ENCODE assay signal across 30 cellular contexts in the genomic region with DNA sequence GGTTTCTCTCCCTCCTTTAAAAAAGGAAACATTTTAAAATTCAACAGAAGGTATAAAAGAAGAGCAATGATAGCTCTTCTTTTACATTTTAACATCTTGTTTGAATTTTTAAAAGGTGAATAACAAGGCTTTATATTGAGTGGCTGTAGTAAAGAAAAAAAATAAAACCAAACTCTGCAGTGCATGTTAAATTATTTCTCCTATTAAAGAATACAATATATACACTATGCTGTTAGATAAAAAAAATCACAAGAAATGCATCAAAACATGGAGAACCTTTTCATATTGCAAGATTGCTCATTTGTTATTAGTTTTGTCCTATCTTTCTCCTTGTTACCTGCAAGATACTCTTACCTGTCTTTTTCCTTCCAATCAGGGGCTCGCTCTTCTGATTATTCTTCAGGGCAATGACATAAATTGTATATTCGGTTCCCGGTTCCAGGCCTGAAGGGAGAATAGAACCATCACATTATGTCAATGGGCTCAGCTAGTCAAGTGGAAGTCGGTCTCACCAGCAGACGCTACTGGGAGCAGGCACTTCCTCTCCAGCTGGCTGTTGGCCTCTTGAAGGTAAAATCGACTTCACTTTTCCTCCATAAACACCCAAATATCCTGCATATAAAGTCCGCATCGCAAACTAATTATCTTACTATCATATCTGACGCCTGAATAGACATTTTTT.
"Had no signal": no experiment of that assay in that cellular context is flagged by ENCODE, and none has a peak within 500 bp of the region (broad histone marks: within the 10 kb centered on the region; RNA-seq: fewer than 3 reads in every experiment).

No MANE protein-coding gene starts in this region.

- H3K9me3 ChIP-seq: body of pancreas, MG63, SK-N-SH had no signal

- H3K4me2 ChIP-seq: SK-N-SH had no signal

- H3K4me3 ChIP-seq: body of pancreas, MG63 had no signal

- DNase-seq: activated CD4-positive, alpha-beta memory T cell treated with anti-CD3 and anti-CD28 coated beads for 36 hours; activated CD4-positive, alpha-beta T cell treated with anti-CD3 and anti-CD28 coated beads, Interleukin-2, amount 10 ng/mL, durations not matched to agents 7 days and 5 days; activated CD4-positive, CD25-positive, alpha-beta regulatory T cell; activated gamma-delta T cell treated with Interleukin-2 at 50 U/mL for 16 hours; activated naive CD4-positive, alpha-beta T cell treated with anti-CD3 and anti-CD28 coated beads, Interleukin-2, amount 50 U/mL, for 16 hours; activated T-cell treated with anti-CD3 and anti-CD28 coated beads for 4 hours; activated T-cell treated with anti-CD3 and anti-CD28 coated beads, Interleukin-2, amount 50 U/mL, for 48 hours; aorta; body of pancreas; central memory CD4-positive, alpha-beta T cell; MG63; MV-4-11; NCI-H1092 treated with DMSO at 0.1 percent for 48 hours; NCI-H1417 treated with DMSO at 0.1 percent for 48 hours; NCI-H1694; NCI-H2029; NCI-H2107; NCI-H2171 treated with DMSO at 0.1 percent for 48 hours; NCI-H226; NCI-H69; NK-92 treated with Interleukin-12 subunit alpha and Interleukin-12 subunit beta, amount 100 ng/mL, for 24 hours; OCI-M1; RPMI8226; SK-N-SH; T-helper 1 cell had no signal

- H3K9me3 Mint-ChIP-seq: activated CD4-positive, alpha-beta memory T cell treated with anti-CD3 and anti-CD28 coated beads for 36 hours; activated T-helper 2 cell treated with anti-CD3 and anti-CD28 coated beads, Interferon-gamma antibody, Interleukin-2, Interleukin-4, amounts not matched to agents 10 μg/mL and 5 μg/mL and 100 μg/mL, durations not matched to agents 14 hours and 24 hours and 36 hours had no signal

- H3K4me3 Mint-ChIP-seq: activated CD4-positive, alpha-beta memory T cell treated with anti-CD3 and anti-CD28 coated beads for 36 hours; activated CD4-positive, alpha-beta T cell treated with anti-CD3 and anti-CD28 coated beads, Interleukin-2, amount 10 ng/mL, durations not matched to agents 7 days and 5 days had no signal

- FAIRE-seq: bronchial epithelial cell had no signal

- H3K27me3 Mint-ChIP-seq: activated CD4-positive, alpha-beta memory T cell treated with anti-CD3 and anti-CD28 coated beads for 36 hours; activated CD4-positive, alpha-beta T cell treated with anti-CD3 and anti-CD28 coated beads, Interleukin-2, amount 10 ng/mL, durations not matched to agents 7 days and 5 days had no signal

- H3K27ac Mint-ChIP-seq: activated CD4-positive, alpha-beta memory T cell treated with anti-CD3 and anti-CD28 coated beads for 36 hours; activated CD4-positive, alpha-beta T cell treated with anti-CD3 and anti-CD28 coated beads, Interleukin-2, amount 10 ng/mL, durations not matched to agents 7 days and 5 days; activated T-helper 2 cell treated with anti-CD3 and anti-CD28 coated beads, Interferon-gamma antibody, Interleukin-2, Interleukin-4, amounts not matched to agents 10 μg/mL and 5 μg/mL and 100 μg/mL, durations not matched to agents 14 hours and 24 hours and 36 hours had no signal

- H3K9ac ChIP-seq: SK-N-SH had no signal

- H3K9me2 ChIP-seq: SK-N-SH had no signal

- H3K27me3 ChIP-seq: body of pancreas, MG63 had no signal

- ATAC-seq: body of pancreas, Panc1, Right ventricle myocardium inferior had no signal

- H3K4me1 ChIP-seq: body of pancreas had no signal

- H3K4me1 Mint-ChIP-seq: activated CD4-positive, alpha-beta T cell treated with anti-CD3 and anti-CD28 coated beads, Interleukin-2, amount 10 ng/mL, durations not matched to agents 7 days and 5 days had no signal

- H3K27ac ChIP-seq: body of pancreas, VCaP had no signal
